Comparison of ENCODE assay signal across 9 cellular contexts in genomic region chr5:14351845-14352712, GRCh38.
DNase-seq lines count a peak whose midpoint lies in the region; ATAC-seq and TF ChIP-seq lines count a peak whose summit lies in the region.
"Had no signal": no experiment of that assay in that cellular context is flagged by ENCODE, and none has a peak within 500 bp of the region (broad histone marks: within the 10 kb centered on the region; RNA-seq: fewer than 3 reads in every experiment).

No MANE protein-coding gene starts in this region.

- peaks cover 7 to 45% (median 10%) of the 10 kb centered on the region in 9 donors for H3K4me1 ChIP-seq in heart right ventricle

- ATAC-seq in SK-N-SH treated with all-trans-retinoic acid at 6 μM for 48 hours, result peak; percentile 97
- ATAC-seq in activated naive CD8-positive, alpha-beta T cell treated with anti-CD3 and anti-CD28 coated beads, Interleukin-2, amount 50 U/mL, for 24 hours, result peak; percentile 88
- peak; percentile 80 to 93 (median 87) for ATAC-seq in heart right ventricle
- ATAC-seq in sciatic nerve, result peak; percentile 95

- H3K27me3 Mint-ChIP-seq in HFFc6 (ENCODE audit: insufficient read depth), result peaks cover 33% of the 10 kb centered on the region
- H3K27me3 Mint-ChIP-seq in activated naive CD8-positive, alpha-beta T cell treated with anti-CD3 and anti-CD28 coated beads, Interleukin-2, amount 50 U/mL, for 24 hours, result no peaks in the 10 kb centered on the region

- TF ChIP-seq CTCF in GM12873 (IDR thresholded peaks at IDR 0.05; ENCODE audit: insufficient read depth, low read depth, low read length, missing control alignments) (peak; percentile 97), HFFc6 (IDR thresholded peaks at IDR 0.05) (peak; percentile 96), heart right ventricle (IDR thresholded peaks at IDR 0.05) (peak; percentile 88 to 98 (median 96))

- no peaks in the 10 kb centered on the region for H3K27me3 ChIP-seq in heart right ventricle

- H3K36me3 ChIP-seq in heart right ventricle, result peaks cover 0 to 58% (median 13%) of the 10 kb centered on the region in 9 donors

- intact Hi-C loops in heart right ventricle (cut with DNase I), result loop anchor here in 9 of 10 donors (2.0 to 10.0 kb wide), 7 partner anchors 245 to 367 kb away; no protein-coding TSS in a partner anchor
- intact Hi-C loops in sciatic nerve (cut with DNase I), result no loop called here

- no peaks in the 10 kb centered on the region; the same call in 1 of the 2 replicates for H3K9me3 Mint-ChIP-seq in HFFc6
- peaks cover 5% of the 10 kb centered on the region for H3K9me3 Mint-ChIP-seq in activated naive CD8-positive, alpha-beta T cell treated with anti-CD3 and anti-CD28 coated beads, Interleukin-2, amount 50 U/mL, for 24 hours

- 74 to 78% methylated on average over 7 of the region's 7 CpGs for WGBS in heart right ventricle, 2 donors

- no peak overlapping the region for H3K27ac ChIP-seq in heart right ventricle
- H3K27ac ChIP-seq: skin epidermis had no signal

- H3K4me3 Mint-ChIP-seq in HFFc6, result no peak overlapping the region
- no peak overlapping the region for H3K4me3 Mint-ChIP-seq in activated naive CD8-positive, alpha-beta T cell treated with anti-CD3 and anti-CD28 coated beads, Interleukin-2, amount 50 U/mL, for 24 hours

- no peak overlapping the region for H3K4me3 ChIP-seq in heart right ventricle
- H3K4me3 ChIP-seq: skin epidermis had no signal

- peaks cover 55% of the 10 kb centered on the region for H3K4me1 Mint-ChIP-seq in HFFc6 (ENCODE audit: low read depth)
- H3K4me1 Mint-ChIP-seq in activated naive CD8-positive, alpha-beta T cell treated with anti-CD3 and anti-CD28 coated beads, Interleukin-2, amount 50 U/mL, for 24 hours, result no peaks in the 10 kb centered on the region

- H3K36me3 Mint-ChIP-seq in HFFc6 (ENCODE audit: low read depth), result peaks cover 54% of the 10 kb centered on the region
- no peaks in the 10 kb centered on the region for H3K36me3 Mint-ChIP-seq in activated naive CD8-positive, alpha-beta T cell treated with anti-CD3 and anti-CD28 coated beads, Interleukin-2, amount 50 U/mL, for 24 hours (ENCODE audit: low read depth)

- no peaks in the 10 kb centered on the region for H3K9me3 ChIP-seq in heart right ventricle

- H3K27ac Mint-ChIP-seq in HFFc6, result peak overlapping the region; percentile 36; the same call in 1 of the 2 replicates
- no peak overlapping the region for H3K27ac Mint-ChIP-seq in activated naive CD8-positive, alpha-beta T cell treated with anti-CD3 and anti-CD28 coated beads, Interleukin-2, amount 50 U/mL, for 24 hours

- DNase-seq in HFFc6 (peak; percentile 53), NAMALWA (ENCODE audit: low spot score) (peak; percentile 76), heart right ventricle (peak; percentile 59 to 64), sciatic nerve (ENCODE audit: low spot score) (peak; percentile 72), cortex of kidney (lab: John Stamatoyannopoulos, UW) (no peak)
- DNase-seq in activated naive CD8-positive, alpha-beta T cell treated with anti-CD3 and anti-CD28 coated beads, Interleukin-2, amount 50 U/mL, for 24 hours, result peak; percentile 62

TF ChIP-seq in SK-N-SH treated with all-trans-retinoic acid at 6 μM for 48 hours, 23 proteins besides CTCF, POLR2A, EP300 and RAD21:
- TF ChIP-seq GLIS3 (CRISPR knock-in tag; IDR thresholded peaks at IDR 0.05), result no peak
- no peak for TF ChIP-seq CSDC2 (CRISPR knock-in tag; IDR thresholded peaks at IDR 0.05)
- no peak for TF ChIP-seq OSR1 (CRISPR knock-in tag; IDR thresholded peaks at IDR 0.05)
- TF ChIP-seq ZNF8 (CRISPR knock-in tag; IDR thresholded peaks at IDR 0.05), result no peak
- no peak for TF ChIP-seq ZC3H10 (CRISPR knock-in tag; IDR thresholded peaks at IDR 0.05)
- TF ChIP-seq TCF4 (CRISPR knock-in tag; IDR thresholded peaks at IDR 0.05; ENCODE audit: borderline replicate concordance), result no peak
- no peak for TF ChIP-seq RARB (CRISPR knock-in tag; IDR thresholded peaks at IDR 0.05)
- no peak for TF ChIP-seq ARNTL (CRISPR knock-in tag; IDR thresholded peaks at IDR 0.05; ENCODE audit: borderline replicate concordance, low read depth)
- TF ChIP-seq POU6F1 (CRISPR knock-in tag; IDR thresholded peaks at IDR 0.05; ENCODE audit: borderline replicate concordance, low read depth), result no peak
- no peak for TF ChIP-seq ESRRG (CRISPR knock-in tag; IDR thresholded peaks at IDR 0.05)
- no peak for TF ChIP-seq ISL1 (CRISPR knock-in tag; IDR thresholded peaks at IDR 0.05)
- TF ChIP-seq PATZ1 (CRISPR knock-in tag; IDR thresholded peaks at IDR 0.05; ENCODE audit: borderline replicate concordance), result no peak
- no peak for TF ChIP-seq SNAI2 (CRISPR knock-in tag; IDR thresholded peaks at IDR 0.05)
- TF ChIP-seq ZNF565 (CRISPR knock-in tag; conservative IDR thresholded peaks at IDR 0.05; ENCODE audit: low read depth), result no peak
- no peak for TF ChIP-seq CSRNP3 (CRISPR knock-in tag; IDR thresholded peaks at IDR 0.05)
- TF ChIP-seq ZFP30 (CRISPR knock-in tag; IDR thresholded peaks at IDR 0.05), result no peak
- no peak for TF ChIP-seq ZFP3 (CRISPR knock-in tag; IDR thresholded peaks at IDR 0.05)
- TF ChIP-seq ZNF70 (CRISPR knock-in tag; IDR thresholded peaks at IDR 0.05), result no peak
- no peak for TF ChIP-seq PPARA (CRISPR knock-in tag; IDR thresholded peaks at IDR 0.05; ENCODE audit: borderline replicate concordance)
TF ChIP-seq in SK-N-SH treated with all-trans-retinoic acid at 6 μM for 48 hours: peak in this region for 0.
